In the genomic region with DNA sequence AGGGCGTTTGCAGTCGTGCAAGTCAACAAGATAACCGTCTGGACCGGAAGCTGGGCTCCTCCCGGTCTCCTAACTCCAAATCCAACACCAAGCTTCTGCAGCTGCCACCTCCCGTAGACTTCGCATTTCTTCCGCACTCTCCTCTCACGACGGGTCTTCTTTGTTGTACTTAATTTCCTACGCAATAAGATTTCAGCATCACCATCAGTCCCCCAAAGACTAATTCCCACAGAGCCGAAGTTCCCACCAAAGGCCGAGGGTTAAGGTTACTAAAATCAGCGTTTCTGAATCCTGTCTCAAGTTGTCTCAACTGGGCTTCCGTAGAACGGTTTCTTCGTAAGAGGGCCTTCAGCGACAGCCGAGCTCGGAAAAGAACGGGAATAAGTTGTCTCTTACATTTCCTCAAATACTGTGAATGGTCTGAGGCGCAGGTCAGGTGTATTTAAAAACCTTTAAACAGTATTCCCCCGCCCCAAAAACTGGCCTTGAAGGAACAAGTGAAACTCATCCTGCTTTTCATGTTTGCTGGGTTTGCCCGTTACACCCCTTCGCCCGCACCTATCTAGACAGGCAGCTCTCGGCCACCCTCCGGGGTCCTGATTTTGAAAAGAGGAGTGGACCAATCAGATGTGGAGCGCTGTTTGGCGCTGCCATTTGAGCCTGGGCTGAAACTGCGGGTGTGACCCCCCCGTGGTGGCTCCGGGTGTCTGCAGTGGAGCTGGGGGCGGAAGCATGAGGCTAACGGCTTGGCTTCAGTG, we compare ENCODE assay signal across 8 cellular contexts.
DNase-seq lines count a peak whose midpoint lies in the region; ATAC-seq, FAIRE-seq and TF ChIP-seq lines count a peak whose summit lies in the region.
"Not testable (repeated sequence)": the region's sequence is repeated elsewhere in the genome, so short reads cannot be mapped to it uniquely, and the experiment has no call there.

A gene (plus strand): TSS at position 693 of the 758 bp plus-strand sequence.

- not testable (repeated sequence) for H3K36me3 ChIP-seq in iPS DF 6.9 (ENCODE audit: control insufficient read depth, insufficient read depth, low read length); prostate gland

- H3K27me3 ChIP-seq in iPS DF 6.9 (ENCODE audit: control insufficient read depth, insufficient read depth, low read length); prostate gland (replicated peaks; ENCODE audit: insufficient read depth): not testable (repeated sequence)

- not testable (repeated sequence) for H3K9me3 ChIP-seq in iPS DF 6.9 (ENCODE audit: control insufficient read depth, insufficient read depth, low read length); prostate gland

- not testable (repeated sequence) for H3K27ac ChIP-seq in iPS DF 6.9 (ENCODE audit: low read length)
- peak within 1 kb of the TSS; percentile 68 to 88 for H3K27ac ChIP-seq in prostate gland
- peak within 1 kb of the TSS; percentile 80 for H3K27ac ChIP-seq in temporal lobe (ENCODE audit: low read depth, low read length)

- intact Hi-C loops in prostate gland (cut with DNase I) = not testable (repeated sequence)

- peak within 1 kb of the TSS; percentile 60; the same call in 1 of the 2 replicates for H3K4me3 ChIP-seq in iPS DF 6.9 (ENCODE audit: low read length)
- peak within 1 kb of the TSS; percentile 33 to 52 for H3K4me3 ChIP-seq in prostate gland

- peak in 1 of 4 experiments; percentile 22 for TF ChIP-seq CTCF in prostate gland (IDR thresholded peaks at IDR 0.05)

- not testable (repeated sequence) for H3K4me1 ChIP-seq in iPS DF 6.9 (ENCODE audit: control insufficient read depth, insufficient read depth, low read length); prostate gland (replicated peaks)

- WGBS in iPS DF 6.9 (ENCODE audit: insufficient coverage, insufficient read length) = no CpG with 5 or more reads among the region's 35 CpGs
- 0% methylated on average over 33 of the region's 35 CpGs for WGBS in prostate gland

- not testable (repeated sequence) for TF ChIP-seq POLR2A in prostate gland (IDR thresholded peaks at IDR 0.05)

- peak; percentile 74 for FAIRE-seq in HTR-8/SVneo (lab: Jason Lieb, UNC)

- peak; percentile 92 for ATAC-seq in GM21786 (IDR thresholded peaks at IDR 0.05; ENCODE audit: unreplicated experiment)

- DNase-seq in GM04503 (ENCODE audit: low read depth) (peak; percentile 92), HTR-8/SVneo (ENCODE audit: insufficient read length, low spot score) (peak; percentile 70), iPS DF 6.9 (ENCODE audit: low read depth, low spot score) (peak; percentile 76), prostate gland (ENCODE audit: low spot score) (peak; percentile 95)
- DNase-seq in activated CD4-positive, alpha-beta T cell treated with anti-CD3 and anti-CD28 coated beads for 48 hours = peak; percentile 97
- DNase-seq in central memory CD4-positive, alpha-beta T cell = peak; percentile 97
